ENCODE assay signal across 15 cellular contexts in genomic region chr2:240303896-240304745, GRCh38.
"Had no signal": no experiment of that assay in that cellular context is flagged by ENCODE, and none has a peak within 500 bp of the region (broad histone marks: within the 10 kb centered on the region; RNA-seq: fewer than 3 reads in every experiment).

No MANE protein-coding gene starts in this region.

- H3K4me1 ChIP-seq: adrenal gland, gastrocnemius medialis, prostate gland had no signal

- H3K36me3 Mint-ChIP-seq: activated naive CD4-positive, alpha-beta T cell treated with anti-CD3 and anti-CD28 coated beads, Interleukin-2, amount 10 ng/mL, durations not matched to agents 7 days and 5 days; mesothelial cell of epicardium; stimulated activated naive B cell treated with anti-CD40 and anti-IgM and Interleukin-4, amounts not matched to agents 10 μg/mL and 1 μg/mL and 100 μg/mL, for 72 hours had no signal

- H3K9me3 Mint-ChIP-seq: activated B cell treated with CpG ODN at 0.5 μM for 24 hours; activated naive CD4-positive, alpha-beta T cell treated with anti-CD3 and anti-CD28 coated beads, Interleukin-2, amount 10 ng/mL, durations not matched to agents 7 days and 5 days; mesothelial cell of epicardium; stimulated activated naive B cell treated with anti-CD40 and anti-IgM and Interleukin-4, amounts not matched to agents 10 μg/mL and 1 μg/mL and 100 μg/mL, for 72 hours had no signal

- DNase-seq: activated B cell treated with CpG ODN at 0.5 μM for 24 hours; activated CD4-positive, alpha-beta T cell treated with anti-CD3 and anti-CD28 coated beads, Interleukin-2, amount 50 U/mL, for 1 hour; activated naive CD4-positive, alpha-beta T cell treated with anti-CD3 and anti-CD28 coated beads, Interleukin-2, amount 10 ng/mL, durations not matched to agents 7 days and 5 days; central memory CD4-positive, alpha-beta T cell; effector memory CD4-positive, alpha-beta T cell; gastrocnemius medialis; left ventricle myocardium superior; stimulated activated naive B cell treated with anti-CD40 and anti-IgM and Interleukin-4, amounts not matched to agents 10 μg/mL and 1 μg/mL and 100 μg/mL, for 72 hours; T-helper 2 cell had no signal

- H3K27me3 ChIP-seq: adrenal gland, gastrocnemius medialis, neutrophil had no signal

- H3K9me3 ChIP-seq: adrenal gland, gastrocnemius medialis, neutrophil, prostate gland had no signal

- H3K4me3 Mint-ChIP-seq: activated B cell treated with CpG ODN at 0.5 μM for 24 hours; activated naive CD4-positive, alpha-beta T cell treated with anti-CD3 and anti-CD28 coated beads, Interleukin-2, amount 10 ng/mL, durations not matched to agents 7 days and 5 days; mesothelial cell of epicardium; stimulated activated naive B cell treated with anti-CD40 and anti-IgM and Interleukin-4, amounts not matched to agents 10 μg/mL and 1 μg/mL and 100 μg/mL, for 72 hours had no signal

- H3K36me3 ChIP-seq: adrenal gland, gastrocnemius medialis, neutrophil, prostate gland had no signal

- H3K27ac ChIP-seq: adrenal gland, epithelial cell of prostate, gastrocnemius medialis, neutrophil, prostate gland had no signal

- ATAC-seq: gastrocnemius medialis; left ventricle myocardium superior; sciatic nerve; stimulated activated naive B cell treated with anti-CD40 and anti-IgM and Interleukin-4, amounts not matched to agents 10 μg/mL and 1 μg/mL and 100 μg/mL, for 72 hours had no signal

- H3K27ac Mint-ChIP-seq: activated B cell treated with CpG ODN at 0.5 μM for 24 hours; activated naive CD4-positive, alpha-beta T cell treated with anti-CD3 and anti-CD28 coated beads, Interleukin-2, amount 10 ng/mL, durations not matched to agents 7 days and 5 days; mesothelial cell of epicardium; stimulated activated naive B cell treated with anti-CD40 and anti-IgM and Interleukin-4, amounts not matched to agents 10 μg/mL and 1 μg/mL and 100 μg/mL, for 72 hours had no signal

- H3K4me1 Mint-ChIP-seq: activated B cell treated with CpG ODN at 0.5 μM for 24 hours; activated naive CD4-positive, alpha-beta T cell treated with anti-CD3 and anti-CD28 coated beads, Interleukin-2, amount 10 ng/mL, durations not matched to agents 7 days and 5 days; mesothelial cell of epicardium; stimulated activated naive B cell treated with anti-CD40 and anti-IgM and Interleukin-4, amounts not matched to agents 10 μg/mL and 1 μg/mL and 100 μg/mL, for 72 hours had no signal

- H3K4me3 ChIP-seq: adrenal gland, gastrocnemius medialis, prostate gland had no signal
